Comparison of ENCODE assay signal across 1 cellular context in the genomic region with DNA sequence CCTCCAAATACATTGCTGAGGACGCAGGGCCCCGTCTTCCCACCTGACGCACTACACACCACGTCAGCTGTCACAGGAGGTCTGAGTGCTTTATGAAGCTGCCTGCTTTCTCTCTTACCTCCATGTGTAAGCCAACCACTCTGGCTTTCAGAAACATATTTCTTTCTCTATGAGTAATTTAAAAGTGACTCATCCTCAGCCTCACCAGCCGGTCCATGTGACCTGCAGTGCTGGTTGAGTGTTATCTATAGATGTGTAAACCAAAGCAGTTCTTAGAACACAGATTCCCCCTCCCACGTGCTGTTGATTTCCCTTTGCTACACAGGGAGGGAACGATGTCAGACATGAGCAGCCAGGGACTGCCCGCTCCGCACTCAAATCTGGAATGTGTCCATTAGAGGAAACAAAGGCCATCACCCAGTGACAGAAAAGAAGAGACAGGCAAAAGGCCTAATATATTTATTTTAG.
TF ChIP-seq lines count a peak whose summit lies in the region.

No MANE protein-coding gene starts in this region.

TF ChIP-seq in GM12878, 131 proteins besides CTCF, POLR2A, EP300 and RAD21 (continued from another document and continues in another):
- 0 out of 2 replicates have a peak, but pooled peaks have one; percentile 12 for TF ChIP-seq NBN (IDR thresholded peaks at IDR 0.05)
- TF ChIP-seq TCF7 (IDR thresholded peaks at IDR 0.05; ENCODE audit: borderline replicate concordance), result peak; percentile 31; the same call in 1 of the 2 replicates
- TF ChIP-seq, protein P1, sequence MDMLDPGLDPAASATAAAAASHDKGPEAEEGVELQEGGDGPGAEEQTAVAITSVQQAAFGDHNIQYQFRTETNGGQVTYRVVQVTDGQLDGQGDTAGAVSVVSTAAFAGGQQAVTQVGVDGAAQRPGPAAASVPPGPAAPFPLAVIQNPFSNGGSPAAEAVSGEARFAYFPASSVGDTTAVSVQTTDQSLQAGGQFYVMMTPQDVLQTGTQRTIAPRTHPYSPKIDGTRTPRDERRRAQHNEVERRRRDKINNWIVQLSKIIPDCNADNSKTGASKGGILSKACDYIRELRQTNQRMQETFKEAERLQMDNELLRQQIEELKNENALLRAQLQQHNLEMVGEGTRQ (IDR thresholded peaks at IDR 0.05; ENCODE audit: borderline replicate concordance, low read depth, low read length), result peak; percentile 77
- peak; percentile 62; the same call in 1 of the 2 replicates for TF ChIP-seq YY1 (IDR thresholded peaks at IDR 0.05; ENCODE audit: low read depth, low read length)
- no peak for TF ChIP-seq ZNF384 (IDR thresholded peaks at IDR 0.05; ENCODE audit: borderline replicate concordance, low read depth, low read length)
- no peak for TF ChIP-seq PAX8 (IDR thresholded peaks at IDR 0.05)
- TF ChIP-seq CHD4 (IDR thresholded peaks at IDR 0.05), result no peak
- TF ChIP-seq, protein P2, sequence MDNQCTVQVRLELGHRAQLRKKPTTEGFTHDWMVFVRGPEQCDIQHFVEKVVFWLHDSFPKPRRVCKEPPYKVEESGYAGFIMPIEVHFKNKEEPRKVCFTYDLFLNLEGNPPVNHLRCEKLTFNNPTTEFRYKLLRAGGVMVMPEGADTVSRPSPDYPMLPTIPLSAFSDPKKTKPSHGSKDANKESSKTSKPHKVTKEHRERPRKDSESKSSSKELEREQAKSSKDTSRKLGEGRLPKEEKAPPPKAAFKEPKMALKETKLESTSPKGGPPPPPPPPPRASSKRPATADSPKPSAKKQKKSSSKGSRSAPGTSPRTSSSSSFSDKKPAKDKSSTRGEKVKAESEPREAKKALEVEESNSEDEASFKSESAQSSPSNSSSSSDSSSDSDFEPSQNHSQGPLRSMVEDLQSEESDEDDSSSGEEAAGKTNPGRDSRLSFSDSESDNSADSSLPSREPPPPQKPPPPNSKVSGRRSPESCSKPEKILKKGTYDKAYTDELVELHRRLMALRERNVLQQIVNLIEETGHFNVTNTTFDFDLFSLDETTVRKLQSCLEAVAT (IDR thresholded peaks at IDR 0.05), result no peak; the same call in 1 of the 2 replicates
- TF ChIP-seq, protein P3, sequence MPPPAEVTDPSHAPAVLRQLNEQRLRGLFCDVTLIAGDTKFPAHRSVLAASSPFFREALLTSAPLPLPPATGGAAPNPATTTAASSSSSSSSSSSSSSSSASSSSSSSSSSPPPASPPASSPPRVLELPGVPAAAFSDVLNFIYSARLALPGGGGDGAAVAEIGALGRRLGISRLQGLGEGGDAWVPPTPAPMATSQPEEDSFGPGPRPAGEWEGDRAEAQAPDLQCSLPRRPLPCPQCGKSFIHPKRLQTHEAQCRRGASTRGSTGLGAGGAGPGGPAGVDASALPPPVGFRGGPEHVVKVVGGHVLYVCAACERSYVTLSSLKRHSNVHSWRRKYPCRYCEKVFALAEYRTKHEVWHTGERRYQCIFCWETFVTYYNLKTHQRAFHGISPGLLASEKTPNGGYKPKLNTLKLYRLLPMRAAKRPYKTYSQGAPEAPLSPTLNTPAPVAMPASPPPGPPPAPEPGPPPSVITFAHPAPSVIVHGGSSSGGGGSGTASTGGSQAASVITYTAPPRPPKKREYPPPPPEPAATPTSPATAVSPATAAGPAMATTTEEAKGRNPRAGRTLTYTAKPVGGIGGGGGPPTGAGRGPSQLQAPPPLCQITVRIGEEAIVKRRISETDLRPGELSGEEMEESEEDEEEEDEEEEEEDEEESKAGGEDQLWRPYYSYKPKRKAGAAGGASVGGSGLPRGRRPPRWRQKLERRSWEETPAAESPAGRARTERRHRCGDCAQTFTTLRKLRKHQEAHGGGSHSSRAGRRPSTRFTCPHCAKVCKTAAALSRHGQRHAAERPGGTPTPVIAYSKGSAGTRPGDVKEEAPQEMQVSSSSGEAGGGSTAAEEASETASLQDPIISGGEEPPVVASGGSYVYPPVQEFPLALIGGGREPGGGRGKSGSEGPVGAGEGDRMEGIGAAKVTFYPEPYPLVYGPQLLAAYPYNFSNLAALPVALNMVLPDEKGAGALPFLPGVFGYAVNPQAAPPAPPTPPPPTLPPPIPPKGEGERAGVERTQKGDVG (CRISPR knock-in tag; IDR thresholded peaks at IDR 0.05), result 0 out of 2 replicates have a peak, but pooled peaks have one; percentile 46
- TF ChIP-seq HDAC6 (IDR thresholded peaks at IDR 0.05; ENCODE audit: unreplicated experiment), result no peak
- TF ChIP-seq RAD51 (IDR thresholded peaks at IDR 0.05), result peak; percentile 96
- TF ChIP-seq HDGF (IDR thresholded peaks at IDR 0.05), result no peak
- TF ChIP-seq GATAD2B (conservative IDR thresholded peaks at IDR 0.05; ENCODE audit: low read depth), result no peak
- TF ChIP-seq, protein P4, sequence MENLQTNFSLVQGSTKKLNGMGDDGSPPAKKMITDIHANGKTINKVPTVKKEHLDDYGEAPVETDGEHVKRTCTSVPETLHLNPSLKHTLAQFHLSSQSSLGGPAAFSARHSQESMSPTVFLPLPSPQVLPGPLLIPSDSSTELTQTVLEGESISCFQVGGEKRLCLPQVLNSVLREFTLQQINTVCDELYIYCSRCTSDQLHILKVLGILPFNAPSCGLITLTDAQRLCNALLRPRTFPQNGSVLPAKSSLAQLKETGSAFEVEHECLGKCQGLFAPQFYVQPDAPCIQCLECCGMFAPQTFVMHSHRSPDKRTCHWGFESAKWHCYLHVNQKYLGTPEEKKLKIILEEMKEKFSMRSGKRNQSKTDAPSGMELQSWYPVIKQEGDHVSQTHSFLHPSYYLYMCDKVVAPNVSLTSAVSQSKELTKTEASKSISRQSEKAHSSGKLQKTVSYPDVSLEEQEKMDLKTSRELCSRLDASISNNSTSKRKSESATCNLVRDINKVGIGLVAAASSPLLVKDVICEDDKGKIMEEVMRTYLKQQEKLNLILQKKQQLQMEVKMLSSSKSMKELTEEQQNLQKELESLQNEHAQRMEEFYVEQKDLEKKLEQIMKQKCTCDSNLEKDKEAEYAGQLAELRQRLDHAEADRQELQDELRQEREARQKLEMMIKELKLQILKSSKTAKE (IDR thresholded peaks at IDR 0.05; ENCODE audit: low read depth, poor library complexity, severe bottlenecking), result peak; percentile 95
- TF ChIP-seq CBFB (IDR thresholded peaks at IDR 0.05; ENCODE audit: low read depth), result peak; percentile 83
- TF ChIP-seq FOXK2 (IDR thresholded peaks at IDR 0.05), result no peak
- peak; percentile 86; the same call in 1 of the 2 replicates for TF ChIP-seq JUND (IDR thresholded peaks at IDR 0.05; ENCODE audit: low read depth, low read length)
- peak; percentile 79 for TF ChIP-seq BCL11A (IDR thresholded peaks at IDR 0.05; ENCODE audit: low read depth, low read length)
- peak; percentile 75; the same call in 1 of the 2 replicates for TF ChIP-seq POLR2AphosphoS2 (IDR thresholded peaks at IDR 0.05; ENCODE audit: low read depth, low read length)
- TF ChIP-seq, protein P5, sequence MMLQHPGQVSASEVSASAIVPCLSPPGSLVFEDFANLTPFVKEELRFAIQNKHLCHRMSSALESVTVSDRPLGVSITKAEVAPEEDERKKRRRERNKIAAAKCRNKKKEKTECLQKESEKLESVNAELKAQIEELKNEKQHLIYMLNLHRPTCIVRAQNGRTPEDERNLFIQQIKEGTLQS (IDR thresholded peaks at IDR 0.05; ENCODE audit: borderline replicate concordance, extremely low read depth, low read depth, low read length), result peak; percentile 66; the same call in 1 of the 2 replicates
- TF ChIP-seq, protein P6, sequence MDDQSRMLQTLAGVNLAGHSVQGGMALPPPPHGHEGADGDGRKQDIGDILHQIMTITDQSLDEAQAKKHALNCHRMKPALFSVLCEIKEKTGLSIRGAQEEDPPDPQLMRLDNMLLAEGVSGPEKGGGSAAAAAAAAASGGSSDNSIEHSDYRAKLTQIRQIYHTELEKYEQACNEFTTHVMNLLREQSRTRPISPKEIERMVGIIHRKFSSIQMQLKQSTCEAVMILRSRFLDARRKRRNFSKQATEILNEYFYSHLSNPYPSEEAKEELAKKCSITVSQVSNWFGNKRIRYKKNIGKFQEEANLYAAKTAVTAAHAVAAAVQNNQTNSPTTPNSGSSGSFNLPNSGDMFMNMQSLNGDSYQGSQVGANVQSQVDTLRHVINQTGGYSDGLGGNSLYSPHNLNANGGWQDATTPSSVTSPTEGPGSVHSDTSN (IDR thresholded peaks at IDR 0.05; ENCODE audit: insufficient replicate concordance, low read depth, low read length), result peak; percentile 71
- TF ChIP-seq RELA (IDR thresholded peaks at IDR 0.05; ENCODE audit: borderline replicate concordance, partially characterized antibody), result peak; percentile 93
- TF ChIP-seq RCOR1 (conservative IDR thresholded peaks at IDR 0.05; ENCODE audit: low read depth, low read length), result no peak
- TF ChIP-seq, protein P7, sequence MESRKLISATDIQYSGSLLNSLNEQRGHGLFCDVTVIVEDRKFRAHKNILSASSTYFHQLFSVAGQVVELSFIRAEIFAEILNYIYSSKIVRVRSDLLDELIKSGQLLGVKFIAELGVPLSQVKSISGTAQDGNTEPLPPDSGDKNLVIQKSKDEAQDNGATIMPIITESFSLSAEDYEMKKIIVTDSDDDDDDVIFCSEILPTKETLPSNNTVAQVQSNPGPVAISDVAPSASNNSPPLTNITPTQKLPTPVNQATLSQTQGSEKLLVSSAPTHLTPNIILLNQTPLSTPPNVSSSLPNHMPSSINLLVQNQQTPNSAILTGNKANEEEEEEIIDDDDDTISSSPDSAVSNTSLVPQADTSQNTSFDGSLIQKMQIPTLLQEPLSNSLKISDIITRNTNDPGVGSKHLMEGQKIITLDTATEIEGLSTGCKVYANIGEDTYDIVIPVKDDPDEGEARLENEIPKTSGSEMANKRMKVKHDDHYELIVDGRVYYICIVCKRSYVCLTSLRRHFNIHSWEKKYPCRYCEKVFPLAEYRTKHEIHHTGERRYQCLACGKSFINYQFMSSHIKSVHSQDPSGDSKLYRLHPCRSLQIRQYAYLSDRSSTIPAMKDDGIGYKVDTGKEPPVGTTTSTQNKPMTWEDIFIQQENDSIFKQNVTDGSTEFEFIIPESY (IDR thresholded peaks at IDR 0.05), result no peak
- TF ChIP-seq BHLHE40 (IDR thresholded peaks at IDR 0.05; ENCODE audit: borderline replicate concordance in 1 of 2, low read depth in 2 of 2, low read length in 1 of 2), result peak in 1 of 2 experiments; percentile 95; a peak in 2 of 4 replicates
- TF ChIP-seq WRNIP1 (IDR thresholded peaks at IDR 0.05; ENCODE audit: borderline replicate concordance, low read depth, low read length), result 0 out of 2 replicates have a peak, but pooled peaks have one; percentile 49
- 0 out of 4 replicates have a peak, but pooled peaks of 1 of the 2 experiments have one; percentile 20 for TF ChIP-seq SRF (IDR thresholded peaks at IDR 0.05; ENCODE audit: low read depth in 2 of 2, low read length in 2 of 2)
- TF ChIP-seq ZBED1 (IDR thresholded peaks at IDR 0.05; ENCODE audit: borderline replicate concordance), result peak; percentile 97
- TF ChIP-seq TCF3 (IDR thresholded peaks at IDR 0.05; ENCODE audit: borderline replicate concordance, insufficient read depth, low read depth, low read length), result peak; percentile 87; the same call in 1 of the 2 replicates
- no peak for TF ChIP-seq NR2C1 (IDR thresholded peaks at IDR 0.05)
- peak; percentile 88 for TF ChIP-seq CREM (IDR thresholded peaks at IDR 0.05; ENCODE audit: low read depth)
- no peak for TF ChIP-seq FOS (IDR thresholded peaks at IDR 0.05; ENCODE audit: borderline replicate concordance, extremely low read depth, insufficient read length)
- peak; percentile 66 for TF ChIP-seq TCF12 (IDR thresholded peaks at IDR 0.05; ENCODE audit: low read depth, low read length)
- no peak for TF ChIP-seq BACH1 (IDR thresholded peaks at IDR 0.05; ENCODE audit: borderline replicate concordance)
- TF ChIP-seq CEBPB (IDR thresholded peaks at IDR 0.05; ENCODE audit: borderline replicate concordance in 1 of 2, low read depth in 2 of 2, low read length in 2 of 2), result no peak
- TF ChIP-seq, protein P8, sequence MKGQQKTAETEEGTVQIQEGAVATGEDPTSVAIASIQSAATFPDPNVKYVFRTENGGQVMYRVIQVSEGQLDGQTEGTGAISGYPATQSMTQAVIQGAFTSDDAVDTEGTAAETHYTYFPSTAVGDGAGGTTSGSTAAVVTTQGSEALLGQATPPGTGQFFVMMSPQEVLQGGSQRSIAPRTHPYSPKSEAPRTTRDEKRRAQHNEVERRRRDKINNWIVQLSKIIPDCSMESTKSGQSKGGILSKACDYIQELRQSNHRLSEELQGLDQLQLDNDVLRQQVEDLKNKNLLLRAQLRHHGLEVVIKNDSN (IDR thresholded peaks at IDR 0.05; ENCODE audit: borderline replicate concordance, extremely low read length, insufficient read depth, low read depth, low read length), result peak; percentile 57
- TF ChIP-seq, protein P9, sequence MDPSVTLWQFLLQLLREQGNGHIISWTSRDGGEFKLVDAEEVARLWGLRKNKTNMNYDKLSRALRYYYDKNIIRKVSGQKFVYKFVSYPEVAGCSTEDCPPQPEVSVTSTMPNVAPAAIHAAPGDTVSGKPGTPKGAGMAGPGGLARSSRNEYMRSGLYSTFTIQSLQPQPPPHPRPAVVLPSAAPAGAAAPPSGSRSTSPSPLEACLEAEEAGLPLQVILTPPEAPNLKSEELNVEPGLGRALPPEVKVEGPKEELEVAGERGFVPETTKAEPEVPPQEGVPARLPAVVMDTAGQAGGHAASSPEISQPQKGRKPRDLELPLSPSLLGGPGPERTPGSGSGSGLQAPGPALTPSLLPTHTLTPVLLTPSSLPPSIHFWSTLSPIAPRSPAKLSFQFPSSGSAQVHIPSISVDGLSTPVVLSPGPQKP (IDR thresholded peaks at IDR 0.05; ENCODE audit: low read depth, low read length), result 0 out of 2 replicates have a peak, but pooled peaks have one; percentile 26
- peak; percentile 67; the same call in 1 of the 2 replicates for TF ChIP-seq STAT3 (IDR thresholded peaks at IDR 0.05; ENCODE audit: low read depth, low read length)
- no peak for TF ChIP-seq SUPT20H (IDR thresholded peaks at IDR 0.05; ENCODE audit: borderline replicate concordance, control insufficient read depth, low read depth, low read length)
- no peak for TF ChIP-seq HCFC1 (IDR thresholded peaks at IDR 0.05; ENCODE audit: low read length)
- no peak for TF ChIP-seq TARDBP (IDR thresholded peaks at IDR 0.05; ENCODE audit: borderline replicate concordance)
- no peak for TF ChIP-seq ZNF622 (IDR thresholded peaks at IDR 0.05)
- TF ChIP-seq, protein P10, sequence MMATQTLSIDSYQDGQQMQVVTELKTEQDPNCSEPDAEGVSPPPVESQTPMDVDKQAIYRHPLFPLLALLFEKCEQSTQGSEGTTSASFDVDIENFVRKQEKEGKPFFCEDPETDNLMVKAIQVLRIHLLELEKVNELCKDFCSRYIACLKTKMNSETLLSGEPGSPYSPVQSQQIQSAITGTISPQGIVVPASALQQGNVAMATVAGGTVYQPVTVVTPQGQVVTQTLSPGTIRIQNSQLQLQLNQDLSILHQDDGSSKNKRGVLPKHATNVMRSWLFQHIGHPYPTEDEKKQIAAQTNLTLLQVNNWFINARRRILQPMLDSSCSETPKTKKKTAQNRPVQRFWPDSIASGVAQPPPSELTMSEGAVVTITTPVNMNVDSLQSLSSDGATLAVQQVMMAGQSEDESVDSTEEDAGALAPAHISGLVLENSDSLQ (IDR thresholded peaks at IDR 0.05), result peak; percentile 89
- TF ChIP-seq TBL1XR1 (IDR thresholded peaks at IDR 0.05; ENCODE audit: low read depth, low read length), result peak; percentile 96
- peak; percentile 86; the same call in 1 of the 2 replicates for TF ChIP-seq MXI1 (IDR thresholded peaks at IDR 0.05; ENCODE audit: low read depth, low read length)
- peak; percentile 35 for TF ChIP-seq SIX5 (IDR thresholded peaks at IDR 0.05; ENCODE audit: low read depth, low read length, severe bottlenecking)
- TF ChIP-seq SMARCA5 (IDR thresholded peaks at IDR 0.05), result no peak
- TF ChIP-seq EED (IDR thresholded peaks at IDR 0.05; ENCODE audit: low read depth), result peak; percentile 88
- no peak for TF ChIP-seq SPI1 (IDR thresholded peaks at IDR 0.05; ENCODE audit: borderline replicate concordance, insufficient read depth, low read depth, low read length)
- no peak for TF ChIP-seq MTA2 (IDR thresholded peaks at IDR 0.05; ENCODE audit: low read depth)
- no peak for TF ChIP-seq NFIC (IDR thresholded peaks at IDR 0.05; ENCODE audit: low read depth, low read length)
- peak; percentile 94 for TF ChIP-seq JUNB (IDR thresholded peaks at IDR 0.05)
